In the genomic region with DNA sequence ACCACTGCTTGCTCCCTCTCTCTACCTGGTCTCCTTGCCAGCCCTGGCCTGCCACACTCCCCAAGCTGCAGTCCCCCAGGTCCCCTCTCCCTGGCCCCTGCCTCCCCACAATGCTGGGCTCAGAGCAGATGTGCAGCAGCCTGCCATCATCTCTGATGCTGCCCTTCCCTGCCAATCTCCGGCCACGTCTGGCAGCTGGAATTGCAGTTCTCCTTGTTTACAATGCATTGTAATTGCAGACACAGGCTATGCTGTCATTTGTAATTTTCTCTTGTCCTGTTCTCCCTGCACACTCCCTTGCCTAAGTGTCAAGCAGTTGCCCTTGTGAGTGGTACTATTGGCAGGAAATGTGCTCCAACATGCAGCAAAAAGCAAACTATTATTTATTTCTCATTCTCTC, we compare ENCODE assay signal across 17 cellular contexts.
"Had no signal": no experiment of that assay in that cellular context is flagged by ENCODE, and none has a peak within 500 bp of the region (broad histone marks: within the 10 kb centered on the region; RNA-seq: fewer than 3 reads in every experiment).

No MANE protein-coding gene starts in this region.

- H3K4me1 ChIP-seq: adrenal gland, heart left ventricle, upper lobe of right lung had no signal

- H3K4me3 ChIP-seq: adrenal gland, heart left ventricle, lung, thoracic aorta, upper lobe of right lung had no signal

- DNase-seq: activated B cell treated with CpG ODN at 0.5 μM for 24 hours; activated CD4-positive, alpha-beta T cell treated with anti-CD3 and anti-CD28 coated beads for 48 hours; activated CD8-positive, alpha-beta memory T cell treated with anti-CD3 and anti-CD28 coated beads, Interleukin-2, amount 50 U/mL, for 4 hours; activated CD8-positive, alpha-beta T cell treated with anti-CD3 and anti-CD28 coated beads, Interleukin-2, amount 10 ng/mL, durations not matched to agents 7 days and 5 days; activated effector memory CD4-positive, alpha-beta T cell treated with anti-CD3 and anti-CD28 coated beads, Interleukin-2, amount 50 U/mL, for 16 hours; activated T-cell treated with anti-CD3 and anti-CD28 coated beads, Interleukin-2, amount 50 U/mL, for 48 hours; cortex of kidney; effector CD8-positive, alpha-beta T cell; foreskin fibroblast; heart left ventricle; left colon; right cardiac atrium; T-helper 2 cell; upper lobe of right lung had no signal

- H3K27ac ChIP-seq: adrenal gland, heart left ventricle, thoracic aorta, upper lobe of right lung had no signal

- H3K27me3 ChIP-seq: adrenal gland, upper lobe of right lung had no signal

- ATAC-seq: activated CD8-positive, alpha-beta T cell treated with anti-CD3 and anti-CD28 coated beads, Interleukin-2, amount 10 ng/mL, durations not matched to agents 7 days and 5 days; heart left ventricle; left colon; right cardiac atrium; upper lobe of right lung had no signal

- H3K36me3 ChIP-seq: adrenal gland, heart left ventricle, thoracic aorta, upper lobe of right lung had no signal

- H3K9me3 ChIP-seq: adrenal gland, thoracic aorta, upper lobe of right lung had no signal
